Comparison of ENCODE assay signal across 37 cellular contexts in genomic region chr3:137542049-137542448, GRCh38.
"Had no signal": no experiment of that assay in that cellular context is flagged by ENCODE, and none has a peak within 500 bp of the region (broad histone marks: within the 10 kb centered on the region; RNA-seq: fewer than 3 reads in every experiment).

No MANE protein-coding gene starts in this region.

- H3K27me3 ChIP-seq: adrenal gland, body of pancreas, brain microvascular endothelial cell, breast epithelium had no signal

- H3K4me1 ChIP-seq: adrenal gland, body of pancreas, breast epithelium had no signal

- FAIRE-seq: astrocyte, TTC549 had no signal

- H3K4me1 Mint-ChIP-seq: activated B cell treated with CpG ODN at 0.5 μM for 24 hours; activated CD4-positive, alpha-beta T cell treated with anti-CD3 and anti-CD28 coated beads, Interleukin-2, amount 10 ng/mL, durations not matched to agents 24 days and 14 days; activated naive CD8-positive, alpha-beta T cell treated with anti-CD3 and anti-CD28 coated beads for 36 hours; activated T-helper 17 cell treated with anti-CD3 and anti-CD28 coated beads, Interleukin-2, amount 50 U/mL, for 72 hours had no signal

- H3K27ac ChIP-seq: adrenal gland, body of pancreas, brain microvascular endothelial cell, breast epithelium, VCaP had no signal

- H3K4me3 Mint-ChIP-seq: activated B cell treated with CpG ODN at 0.5 μM for 24 hours; activated CD4-positive, alpha-beta memory T cell treated with anti-CD3 and anti-CD28 coated beads for 36 hours; activated CD4-positive, alpha-beta T cell treated with anti-CD3 and anti-CD28 coated beads, Interleukin-2, amount 10 ng/mL, durations not matched to agents 24 days and 14 days; activated CD8-positive, alpha-beta T cell treated with anti-CD3 and anti-CD28 coated beads for 36 hours; activated naive CD4-positive, alpha-beta T cell treated with anti-CD3 and anti-CD28 coated beads for 36 hours; activated naive CD8-positive, alpha-beta T cell treated with anti-CD3 and anti-CD28 coated beads for 36 hours; activated T-cell treated with anti-CD3 and anti-CD28 coated beads, Interleukin-2, amount 50 U/mL, for 4 hours; activated T-cell treated with anti-CD3 and anti-CD28 coated beads, Interleukin-2, amount 50 U/mL, for 72 hours; activated T-helper 1 cell treated with anti-CD3 and anti-CD28 coated beads, Interleukin-12 subunit alpha, Interleukin-12 subunit beta, Interleukin-2, Interleukin-4 antibody, amounts not matched to agents 30 ng/mL and 10 ng/mL and 1 ng/mL, durations not matched to agents 14 hours and 24 hours and 36 hours; activated T-helper 17 cell treated with anti-CD3 and anti-CD28 coated beads, Interleukin-2, amount 50 U/mL, for 72 hours; T-helper 1 cell treated with Interleukin-12 subunit alpha and Interleukin-12 subunit beta and Interleukin-4 antibody, amounts not matched to agents 30 μg/mL and 1 μg/mL, for 36 hours; T-helper 2 cell treated with Interferon-gamma antibody and Interleukin-4, amounts not matched to agents 5 μg/mL and 100 μg/mL, for 36 hours had no signal

- ATAC-seq: activated CD8-positive, alpha-beta T cell treated with anti-CD3 and anti-CD28 coated beads for 36 hours; activated naive CD4-positive, alpha-beta T cell treated with anti-CD3 and anti-CD28 coated beads, Interleukin-2, amount 50 U/mL, for 72 hours; activated T-cell treated with anti-CD3 and anti-CD28 coated beads, Interleukin-2, amount 50 U/mL, for 4 hours; activated T-cell treated with anti-CD3 and anti-CD28 coated beads, Interleukin-2, amount 50 U/mL, for 72 hours; activated T-helper 17 cell treated with anti-CD3 and anti-CD28 coated beads, Interleukin-2, amount 50 U/mL, for 72 hours; body of pancreas had no signal

- DNase-seq: activated B cell treated with CpG ODN at 0.5 μM for 24 hours; activated CD4-positive, alpha-beta memory T cell treated with anti-CD3 and anti-CD28 coated beads for 36 hours; activated CD4-positive, alpha-beta T cell treated with anti-CD3 and anti-CD28 coated beads for 4 hours; activated CD4-positive, alpha-beta T cell treated with anti-CD3 and anti-CD28 coated beads, Interleukin-2, amount 10 ng/mL, durations not matched to agents 24 days and 14 days; activated CD4-positive, alpha-beta T cell treated with anti-CD3 and anti-CD28 coated beads, Interleukin-2, amount 50 U/mL, for 1 hour; activated CD4-positive, alpha-beta T cell treated with anti-CD3 and anti-CD28 coated beads, Interleukin-2, amount 50 U/mL, for 4 hours; activated CD4-positive, CD25-positive, alpha-beta regulatory T cell treated with anti-CD3 and anti-CD28 coated beads, Interleukin-2, amount 50 U/mL, for 72 hours; activated CD8-positive, alpha-beta memory T cell treated with anti-CD3 and anti-CD28 coated beads, Interleukin-2, amount 50 U/mL, for 4 hours; activated CD8-positive, alpha-beta T cell treated with anti-CD3 and anti-CD28 coated beads for 36 hours; activated effector memory CD4-positive, alpha-beta T cell treated with anti-CD3 and anti-CD28 coated beads, Interleukin-2, amount 50 U/mL, for 16 hours; activated naive CD4-positive, alpha-beta T cell; activated naive CD4-positive, alpha-beta T cell treated with anti-CD3 and anti-CD28 coated beads for 36 hours; activated naive CD4-positive, alpha-beta T cell treated with anti-CD3 and anti-CD28 coated beads, Interleukin-2, amount 50 U/mL, for 16 hours; activated naive CD8-positive, alpha-beta T cell treated with anti-CD3 and anti-CD28 coated beads for 36 hours; activated T-cell treated with anti-CD3 and anti-CD28 coated beads for 4 hours; activated T-cell treated with anti-CD3 and anti-CD28 coated beads, Interleukin-2, amount 50 U/mL, for 1 hour; activated T-cell treated with anti-CD3 and anti-CD28 coated beads, Interleukin-2, amount 50 U/mL, for 4 hours; activated T-cell treated with anti-CD3 and anti-CD28 coated beads, Interleukin-2, amount 50 U/mL, for 72 hours; adrenal gland; amniotic stem cell; aorta; body of pancreas; brain microvascular endothelial cell; central memory CD4-positive, alpha-beta T cell; SW 1271; T-helper 1 cell; T-helper 2 cell; T-helper 9 cell had no signal

- H3K27me3 Mint-ChIP-seq: activated B cell treated with CpG ODN at 0.5 μM for 24 hours; activated CD4-positive, alpha-beta memory T cell treated with anti-CD3 and anti-CD28 coated beads for 36 hours; activated CD4-positive, alpha-beta T cell treated with anti-CD3 and anti-CD28 coated beads, Interleukin-2, amount 10 ng/mL, durations not matched to agents 24 days and 14 days; activated CD8-positive, alpha-beta T cell treated with anti-CD3 and anti-CD28 coated beads for 36 hours; activated naive CD8-positive, alpha-beta T cell treated with anti-CD3 and anti-CD28 coated beads for 36 hours; activated T-helper 17 cell treated with anti-CD3 and anti-CD28 coated beads, Interleukin-2, amount 50 U/mL, for 72 hours had no signal

- H3K36me3 Mint-ChIP-seq: activated CD4-positive, alpha-beta memory T cell treated with anti-CD3 and anti-CD28 coated beads for 36 hours; activated naive CD4-positive, alpha-beta T cell treated with anti-CD3 and anti-CD28 coated beads, Interleukin-2, amount 50 U/mL, for 72 hours; activated naive CD8-positive, alpha-beta T cell treated with anti-CD3 and anti-CD28 coated beads for 36 hours had no signal

- H3K9me3 ChIP-seq: adrenal gland, body of pancreas had no signal

- H3K4me3 ChIP-seq: adrenal gland, body of pancreas, breast epithelium had no signal

- H3K27ac Mint-ChIP-seq: activated B cell treated with CpG ODN at 0.5 μM for 24 hours; activated CD4-positive, alpha-beta memory T cell treated with anti-CD3 and anti-CD28 coated beads for 36 hours; activated CD4-positive, alpha-beta T cell treated with anti-CD3 and anti-CD28 coated beads, Interleukin-2, amount 10 ng/mL, durations not matched to agents 24 days and 14 days; activated CD8-positive, alpha-beta T cell treated with anti-CD3 and anti-CD28 coated beads for 36 hours; activated naive CD4-positive, alpha-beta T cell treated with anti-CD3 and anti-CD28 coated beads for 36 hours; activated naive CD4-positive, alpha-beta T cell treated with anti-CD3 and anti-CD28 coated beads, Interleukin-2, amount 50 U/mL, for 72 hours; activated naive CD8-positive, alpha-beta T cell treated with anti-CD3 and anti-CD28 coated beads for 36 hours; activated T-cell treated with anti-CD3 and anti-CD28 coated beads, Interleukin-2, amount 50 U/mL, for 72 hours; activated T-helper 1 cell treated with anti-CD3 and anti-CD28 coated beads, Interleukin-12 subunit alpha, Interleukin-12 subunit beta, Interleukin-2, Interleukin-4 antibody, amounts not matched to agents 30 ng/mL and 10 ng/mL and 1 ng/mL, durations not matched to agents 14 hours and 24 hours and 36 hours; activated T-helper 17 cell treated with anti-CD3 and anti-CD28 coated beads, Interleukin-2, amount 50 U/mL, for 72 hours; T-helper 1 cell treated with Interleukin-12 subunit alpha and Interleukin-12 subunit beta and Interleukin-4 antibody, amounts not matched to agents 30 μg/mL and 1 μg/mL, for 36 hours; T-helper 2 cell treated with Interferon-gamma antibody and Interleukin-4, amounts not matched to agents 5 μg/mL and 100 μg/mL, for 36 hours had no signal

- H3K36me3 ChIP-seq: adrenal gland, brain microvascular endothelial cell, breast epithelium had no signal
